16 cellular contexts compared by ENCODE assay signal in genomic region chrX:1009771-1010170, GRCh38.
"Had no signal": no experiment of that assay in that cellular context is flagged by ENCODE, and none has a peak within 500 bp of the region (broad histone marks: within the 10 kb centered on the region; RNA-seq: fewer than 3 reads in every experiment).

No MANE protein-coding gene starts in this region.

- H3K4me1 Mint-ChIP-seq: stimulated activated effector memory CD8-positive, alpha-beta T cell treated with anti-CD3 and anti-CD28 coated beads, Interleukin-12 subunit alpha, Interleukin-12 subunit beta, amount 100 ng/mL, for 72 hours had no signal

- H3K4me2 ChIP-seq: hepatocyte had no signal

- ATAC-seq: left cardiac atrium; naive thymus-derived CD4-positive, alpha-beta T cell; right cardiac atrium; stimulated activated effector memory CD8-positive, alpha-beta T cell treated with anti-CD3 and anti-CD28 coated beads, Interleukin-12 subunit alpha, Interleukin-12 subunit beta, amount 100 ng/mL, for 72 hours; stimulated activated naive CD8-positive, alpha-beta T cell treated with anti-CD3 and anti-CD28 coated beads, Interleukin-15, Interleukin-2, amounts not matched to agents 100 U/mL and 50 U/mL, for 24 hours had no signal

- H3K4me3 ChIP-seq: colonic mucosa, hepatocyte, tibial artery had no signal

- H3K27ac ChIP-seq: colonic mucosa, hepatocyte, tibial artery had no signal

- H3K27ac Mint-ChIP-seq: stimulated activated effector memory CD8-positive, alpha-beta T cell treated with anti-CD3 and anti-CD28 coated beads, Interleukin-12 subunit alpha, Interleukin-12 subunit beta, amount 100 ng/mL, for 72 hours had no signal

- H3K27me3 ChIP-seq: colonic mucosa, hepatocyte, tibial artery had no signal

- H3K4me1 ChIP-seq: colonic mucosa, tibial artery had no signal

- H3K79me2 ChIP-seq: hepatocyte had no signal

- H3K4me3 Mint-ChIP-seq: naive thymus-derived CD4-positive, alpha-beta T cell; stimulated activated effector memory CD8-positive, alpha-beta T cell treated with anti-CD3 and anti-CD28 coated beads, Interleukin-12 subunit alpha, Interleukin-12 subunit beta, amount 100 ng/mL, for 72 hours had no signal

- H3K36me3 ChIP-seq: colonic mucosa, tibial artery had no signal

- DNase-seq: colonic mucosa; dermis blood vessel endothelial cell; foreskin melanocyte; kidney; left cardiac atrium; mesendoderm; naive thymus-derived CD4-positive, alpha-beta T cell; posterior cingulate gyrus; right cardiac atrium; small intestine; stimulated activated CD4-positive, alpha-beta T cell treated with anti-CD3 and anti-CD28 coated beads, Interleukin-4, amount 100 ng/mL, for 1 hour; stimulated activated CD8-positive, alpha-beta memory T cell treated with anti-CD3 and anti-CD28 coated beads, Interleukin-4, amount 100 ng/mL, for 48 hours; stimulated activated naive CD8-positive, alpha-beta T cell treated with anti-CD3 and anti-CD28 coated beads, Interleukin-15, Interleukin-2, amounts not matched to agents 100 U/mL and 50 U/mL, for 24 hours had no signal

- H3K9me3 ChIP-seq: colonic mucosa, tibial artery had no signal

- H3K27me3 Mint-ChIP-seq: naive thymus-derived CD4-positive, alpha-beta T cell had no signal
